In the genomic region with DNA sequence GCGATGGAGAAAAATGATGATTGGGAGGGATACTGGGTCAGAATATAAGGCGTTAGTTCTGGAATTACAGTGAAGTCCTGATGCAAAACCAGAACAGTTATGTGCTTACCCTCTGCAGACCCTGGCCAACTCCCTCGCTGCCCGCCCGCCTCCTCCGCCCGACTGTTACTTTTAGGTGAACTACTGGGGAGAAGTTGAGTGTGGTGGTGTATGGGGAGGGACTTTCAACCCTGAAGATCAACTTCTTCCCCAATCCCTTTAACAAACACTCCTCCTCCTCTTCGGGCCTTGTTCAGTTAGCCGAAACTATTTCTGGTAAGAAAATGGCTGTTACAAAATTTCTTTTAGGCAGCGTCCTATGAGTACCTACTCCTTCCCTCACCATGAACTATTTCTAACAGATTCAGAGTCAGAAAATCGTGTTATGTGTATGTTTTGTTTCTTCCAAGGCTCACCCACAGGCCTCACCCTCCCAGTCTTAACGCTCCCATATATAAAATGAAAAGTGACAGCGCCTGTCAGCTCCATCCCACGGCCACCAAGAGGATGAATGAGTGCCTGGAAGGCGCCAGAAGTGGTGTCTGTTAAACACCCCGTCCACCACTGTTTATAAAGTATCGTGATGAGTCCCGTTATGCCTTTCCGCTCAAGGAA, we compare ENCODE assay signal across 8 cellular contexts. TPM values are rescaled to one million over a fixed set of nuclear protein-coding genes. Genes with fewer than 3 reads are reported as not detected.
DNase-seq lines count a peak whose midpoint lies in the region; ATAC-seq and TF ChIP-seq lines count a peak whose summit lies in the region.

No MANE protein-coding gene starts in this region.

- H3K27ac ChIP-seq in MM.1S (ENCODE audit: low read length): peak overlapping the region; percentile 99; the same call in 1 of the 2 replicates
- peak overlapping the region; percentile 99 to 100 (median 99) for H3K27ac ChIP-seq in right lobe of liver
- H3K27ac ChIP-seq in tibial artery: peak overlapping the region; percentile 91 to 94

- WGBS in right lobe of liver (ENCODE audit: insufficient coverage, low coverage, low lambda C conversion rate, missing lambda C conversion rate): 9% methylated on average over 18 of the region's 19 CpGs

- no peak for TF ChIP-seq POLR2A in right lobe of liver (IDR thresholded peaks at IDR 0.05)

- peak; percentile 18 for DNase-seq in stimulated activated CD4-positive, alpha-beta T cell treated with anti-CD3 and anti-CD28 coated beads, Interleukin-15, amount 100 ng/mL, for 24 hours
- no peak for DNase-seq in stimulated activated CD4-positive, alpha-beta T cell treated with anti-CD3 and anti-CD28 coated beads, Interleukin-4, amount 100 ng/mL, for 24 hours
- DNase-seq in MM.1S (no peak), astrocyte of the spinal cord (ENCODE audit: low read depth, low spot score) (peak; percentile 17), right lobe of liver (peak in 1 of 3 donors; percentile 29), tibial artery (no peak), NCI-H1417 treated with DMSO at 0.1 percent for 48 hours (lab: John Stamatoyannopoulos, UW) (no peak), NCI-H748 (lab: John Stamatoyannopoulos, UW; ENCODE audit: unreplicated experiment) (no peak)

- H3K4me1 ChIP-seq in MM.1S (ENCODE audit: low read length) (0 out of 2 replicates have a peak, but pooled peaks cover 3% of the 10 kb centered on the region), right lobe of liver (peaks cover 0 to 20% (median 7%) of the 10 kb centered on the region in 4 donors), tibial artery (peaks cover 0 to 55% (median 24%) of the 10 kb centered on the region in 4 donors)

- peak overlapping the region; percentile 86 for H3K9ac ChIP-seq in MM.1S (ENCODE audit: low read length)

- TF ChIP-seq CTCF in MM.1S (IDR thresholded peaks at IDR 0.05; ENCODE audit: low read length): no peak
- no peak for TF ChIP-seq CTCF in astrocyte of the spinal cord (IDR thresholded peaks at IDR 0.05; ENCODE audit: low read depth, low read length)
- TF ChIP-seq CTCF in right lobe of liver (IDR thresholded peaks at IDR 0.05): no peak
- no peak for TF ChIP-seq CTCF in tibial artery (IDR thresholded peaks at IDR 0.05)

- H3K9me2 ChIP-seq in MM.1S (replicated peaks; ENCODE audit: insufficient read depth, low read length): no peaks in the 10 kb centered on the region

- no peaks in the 10 kb centered on the region for H4K20me1 ChIP-seq in MM.1S (ENCODE audit: insufficient read depth, low read length)

- H3K4me3 ChIP-seq in MM.1S (ENCODE audit: low read length) (peak overlapping the region; percentile 89), astrocyte of the spinal cord (ENCODE audit: low read depth, low read length) (peak overlapping the region; percentile 88), right lobe of liver (peak overlapping the region; percentile 87 to 90 (median 89)), tibial artery (peak overlapping the region; percentile 71 to 79)

- H3K9me3 ChIP-seq in MM.1S (replicated peaks; ENCODE audit: insufficient read depth, low read length) (no peaks in the 10 kb centered on the region), right lobe of liver (no peaks in the 10 kb centered on the region), tibial artery (no peaks in the 10 kb centered on the region)

- H3K27me3 ChIP-seq in MM.1S (replicated peaks; ENCODE audit: insufficient read depth, low read length) (no peaks in the 10 kb centered on the region), right lobe of liver (no peaks in the 10 kb centered on the region), tibial artery (no peaks in the 10 kb centered on the region)

- H3F3A ChIP-seq in MM.1S (ENCODE audit: insufficient read depth, low read length): no peaks in the 10 kb centered on the region; the same call in 1 of the 2 replicates

- H2AFZ ChIP-seq in MM.1S (ENCODE audit: low read length): 0 out of 2 replicates have a peak overlapping the region, but pooled peaks have one; percentile 38

- H3K36me3 ChIP-seq in MM.1S (replicated peaks; ENCODE audit: insufficient read depth, low read length) (no peaks in the 10 kb centered on the region), right lobe of liver (no peaks in the 10 kb centered on the region), tibial artery (no peaks in the 10 kb centered on the region)

- in situ Hi-C loops in astrocyte of the spinal cord (cut with HindIII; ENCODE audit: low sequenced_read_pairs): no loop called here

- H3K79me2 ChIP-seq in MM.1S (ENCODE audit: low read length): peaks cover 57% of the 10 kb centered on the region

- ATAC-seq in right lobe of liver: no peak

- peak overlapping the region; percentile 64 for H3K4me2 ChIP-seq in MM.1S (ENCODE audit: low read depth, low read length)

- intact Hi-C loops in right lobe of liver (cut with DNase I) (no loop called here), tibial artery (cut with DNase I; ENCODE audit: low total_unique reads) (loop anchor here (5.0 kb wide), 3 partner anchors 164 to 329 kb away; partner anchors contain the start of genes SEC23A and TRAPPC6B)

RNA-seq across cellular contexts. Expression of gene FBXO33, which starts 1.3 kb away (rescaled TPM):
- 1 to 10 TPM; 4.3 to 6.0 (median 5.2) TPM for total RNA-seq in right lobe of liver

Comparison
In these comparisons a context has a peak if more than half of its experiments do, and no peak if none do; other contexts are left out.
1. DNase-seq: peak in stimulated activated CD4-positive, alpha-beta T cell treated with anti-CD3 and anti-CD28 coated beads, Interleukin-15, amount 100 ng/mL, for 24 hours (single experiment) and astrocyte of the spinal cord (single experiment); none in stimulated activated CD4-positive, alpha-beta T cell treated with anti-CD3 and anti-CD28 coated beads, Interleukin-4, amount 100 ng/mL, for 24 hours (single experiment), MM.1S (single experiment), tibial artery (0 of 2), NCI-H1417 treated with DMSO at 0.1 percent for 48 hours (single experiment) and NCI-H748 (single experiment).
2. Peak in every context shown above with its lines, with median percentiles within 50 percentile points of each other: H3K27ac ChIP-seq and H3K4me3 ChIP-seq.